8 cellular contexts compared by ENCODE assay signal in genomic region chr11:67465190-67465522, GRCh38. TPM values are rescaled to one million over a fixed set of nuclear protein-coding genes. Genes with fewer than 3 reads are reported as not detected.
A peak's percentile ranks its signal among the peaks of the same experiment; 100 is the strongest.
DNase-seq lines count a peak whose midpoint lies in the region; ATAC-seq and TF ChIP-seq lines count a peak whose summit lies in the region.

No MANE protein-coding gene starts in this region.

- no peak for TF ChIP-seq POLR2A in Peyer's patch (IDR thresholded peaks at IDR 0.05)
- no peak for TF ChIP-seq POLR2A in esophagus squamous epithelium (IDR thresholded peaks at IDR 0.05)
- TF ChIP-seq POLR2A in prostate gland (IDR thresholded peaks at IDR 0.05): no peak

- H3K9me3 ChIP-seq in Peyer's patch (no peaks in the 10 kb centered on the region), esophagus squamous epithelium (no peaks in the 10 kb centered on the region), prostate gland (no peaks in the 10 kb centered on the region)

- DNase-seq in Peyer's patch (no peak), esophagus squamous epithelium (lab: John Stamatoyannopoulos, UW) (no peak), prostate gland (ENCODE audit: low spot score) (no peak), NCI-H510A treated with DMSO at 0.1 percent for 48 hours (lab: John Stamatoyannopoulos, UW) (no peak)

- H3K4me3 ChIP-seq in GM08714 (ENCODE audit: low read length) (peak overlapping the region; percentile 81), Peyer's patch (peak overlapping the region; percentile 59 to 82 (median 74)), esophagus squamous epithelium (peak overlapping the region; percentile 35 to 75 (median 48)), prostate gland (peak overlapping the region; percentile 26 to 43)

- no peak for ATAC-seq in GM19467 (IDR thresholded peaks at IDR 0.05; ENCODE audit: unreplicated experiment)
- no peak for ATAC-seq in HG03175 (IDR thresholded peaks at IDR 0.05; ENCODE audit: unreplicated experiment)
- ATAC-seq in HG03025 (IDR thresholded peaks at IDR 0.05; ENCODE audit: low FRiP score, unreplicated experiment): no peak

- H3K4me1 ChIP-seq in Peyer's patch (peaks cover 0 to 34% (median 15%) of the 10 kb centered on the region in 4 donors), esophagus squamous epithelium (peaks cover 37 to 67% (median 38%) of the 10 kb centered on the region in 3 donors), prostate gland (replicated peaks) (peaks cover 6% of the 10 kb centered on the region)

- H3K27ac ChIP-seq in Peyer's patch (peak overlapping the region; percentile 90 to 98 (median 94)), esophagus squamous epithelium (peak overlapping the region; percentile 93 to 98 (median 96)), prostate gland (peak overlapping the region; percentile 81 to 90)

- intact Hi-C loops in esophagus squamous epithelium (cut with DNase I) (no loop called here), prostate gland (cut with DNase I) (loop anchor here (5.0 kb wide), 1 partner anchor 63 kb away; the partner anchor contains the start of genes PPP1CA and TBC1D10C)

- TF ChIP-seq CTCF in Peyer's patch (IDR thresholded peaks at IDR 0.05): no peak
- TF ChIP-seq CTCF in esophagus squamous epithelium (IDR thresholded peaks at IDR 0.05): no peak
- TF ChIP-seq CTCF in prostate gland (IDR thresholded peaks at IDR 0.05): no peak

- H3K27me3 ChIP-seq in Peyer's patch (no peaks in the 10 kb centered on the region), esophagus squamous epithelium (no peaks in the 10 kb centered on the region), prostate gland (replicated peaks; ENCODE audit: insufficient read depth) (no peaks in the 10 kb centered on the region)

- 0 to 40% methylated on average over 3 of the region's 3 CpGs for WGBS in esophagus squamous epithelium, 2 donors
- 37% methylated on average over 3 of the region's 3 CpGs for WGBS in prostate gland

- no peaks in the 10 kb centered on the region for H3K36me3 ChIP-seq in Peyer's patch
- H3K36me3 ChIP-seq in esophagus squamous epithelium: peaks cover 0 to 21% (median 0%) of the 10 kb centered on the region in 3 donors
- H3K36me3 ChIP-seq in prostate gland: peaks cover 0 to 4% of the 10 kb centered on the region in 2 donors

RNA-seq across cellular contexts. Expression of gene TMEM134, which starts 3.9 kb away (rescaled TPM):
- total RNA-seq in Peyer's patch (100 to 1,000 TPM in 1 of 4 donors, 10 to 100 TPM in 3; 80.0 to 126 (median 86.1) TPM), esophagus squamous epithelium (100 to 1,000 TPM; 109 to 205 (median 145) TPM), prostate gland (100 to 1,000 TPM; 106 to 402 TPM)

RNA-seq across cellular contexts. Expression of gene CABP4, which starts 10.0 kb away (rescaled TPM):
- total RNA-seq in Peyer's patch: 1 to 10 TPM in 1 of 4 donors, under 1 TPM in 2, not detected in 1; 0.85 to 3.3 (median 0.94) TPM
- total RNA-seq in esophagus squamous epithelium: under 1 TPM in 1 of 4 donors, not detected in 3; 0.38 TPM
- total RNA-seq in prostate gland: 1 to 10 TPM; 4.3 to 6.1 TPM

RNA-seq across cellular contexts. Expression of gene GPR152, which starts 12.6 kb away (rescaled TPM):
- total RNA-seq in Peyer's patch (not detected), esophagus squamous epithelium (not detected), prostate gland (not detected)

RNA-seq across cellular contexts. Expression of gene AIP, which starts 17.7 kb away (rescaled TPM):
- total RNA-seq in Peyer's patch: 10 to 100 TPM; 39.9 to 75.9 (median 58.4) TPM
- 10 to 100 TPM; 16.8 to 63.3 (median 28.3) TPM for total RNA-seq in esophagus squamous epithelium
- 10 to 100 TPM; 63.7 to 93.7 TPM for total RNA-seq in prostate gland

RNA-seq across cellular contexts. Expression of gene CORO1B, which starts 21.9 kb away (rescaled TPM):
- total RNA-seq in Peyer's patch: 100 to 1,000 TPM in 3 of 4 donors, 10 to 100 TPM in 1; 68.5 to 161 (median 138) TPM
- total RNA-seq in esophagus squamous epithelium: 100 to 1,000 TPM in 1 of 4 donors, 10 to 100 TPM in 3; 52.2 to 122 (median 57.6) TPM
- total RNA-seq in prostate gland: 100 to 1,000 TPM; 106 to 184 TPM
